In genomic region chr10:115432188-115432819, GRCh38 we compare ENCODE assay signal across 10 cellular contexts.
DNase-seq lines count a peak whose midpoint lies in the region; ATAC-seq and TF ChIP-seq lines count a peak whose summit lies in the region.
"Had no signal": no experiment of that assay in that cellular context is flagged by ENCODE, and none has a peak within 500 bp of the region (broad histone marks: within the 10 kb centered on the region; RNA-seq: fewer than 3 reads in every experiment).

No MANE protein-coding gene starts in this region.

- no peak overlapping the region for H2AFZ ChIP-seq in PC-9

- no peaks in the 10 kb centered on the region for H3F3A ChIP-seq in PC-9 (ENCODE audit: insufficient read depth, low read depth)

- H3K79me2 ChIP-seq in PC-9 (ENCODE audit: low read depth): no peaks in the 10 kb centered on the region

- TF ChIP-seq CTCF in 22Rv1 (IDR thresholded peaks at IDR 0.05) (peak; percentile 87), GM06990 (IDR thresholded peaks at IDR 0.05; ENCODE audit: insufficient read depth, low read length, poor library complexity, severe bottlenecking) (peak; percentile 21), PC-9 (conservative IDR thresholded peaks at IDR 0.05) (peak; percentile 45; the same call in 1 of the 2 replicates), fibroblast of villous mesenchyme (IDR thresholded peaks at IDR 0.05; ENCODE audit: insufficient read depth, low read depth, low read length) (peak; percentile 27)

- no peaks in the 10 kb centered on the region for H3K9me2 ChIP-seq in PC-9 (ENCODE audit: insufficient read depth)

- CTCF ChIA-PET in PC-9 (lab: Charles Lee): interaction anchor here (0.6 kb wide), 1 partner anchor 894 kb away, joined by 4 read pairs; no protein-coding TSS in a partner anchor
- CTCF ChIA-PET in CD4-positive, alpha-beta memory T cell (lab: Charles Lee; ENCODE audit: partially characterized antibody): no interaction called here

- no peak overlapping the region for H3K4me2 ChIP-seq in PC-9

- POLR2A ChIA-PET in PC-9 (lab: Charles Lee; ENCODE audit: unreplicated experiment): no interaction called here
- POLR2A ChIA-PET in CD4-positive, alpha-beta memory T cell (lab: Charles Lee; ENCODE audit: partially characterized antibody): no interaction called here

- ATAC-seq in left colon: no peak

- DNase-seq in GM06990 (ENCODE audit: extremely low read depth, insufficient read length) (no peak), PC-9 (no peak), fibroblast of villous mesenchyme (ENCODE audit: low read depth) (peak; percentile 11), caudate nucleus (lab: John Stamatoyannopoulos, UW) (no peak), left colon (no peak)
- DNase-seq in CD4-positive, alpha-beta memory T cell: no peak
- DNase-seq in activated CD8-positive, alpha-beta memory T cell treated with anti-CD3 and anti-CD28 coated beads, Interleukin-2, amount 50 U/mL, for 48 hours: no peak
- DNase-seq: ovary, tibial artery had no signal

- H3K36me3 Mint-ChIP-seq in CD4-positive, alpha-beta memory T cell: no peaks in the 10 kb centered on the region

- no peaks in the 10 kb centered on the region for H3K4me1 ChIP-seq in PC-9 (replicated peaks; ENCODE audit: insufficient read depth)
- H3K4me1 ChIP-seq in CD4-positive, alpha-beta memory T cell (ENCODE audit: insufficient read depth, low read length): no peaks in the 10 kb centered on the region
- H3K4me1 ChIP-seq: tibial artery had no signal

- H3K4me1 Mint-ChIP-seq in CD4-positive, alpha-beta memory T cell: no peaks in the 10 kb centered on the region

- H3K36me3 ChIP-seq in GM06990 (ENCODE audit: control insufficient read depth, insufficient read depth, low read length) (no peaks in the 10 kb centered on the region), PC-9 (ENCODE audit: low read depth) (no peaks in the 10 kb centered on the region)
- H3K36me3 ChIP-seq in CD4-positive, alpha-beta memory T cell (ENCODE audit: insufficient read depth, low read length): no peaks in the 10 kb centered on the region
- H3K36me3 ChIP-seq: ovary, tibial artery had no signal

- no peak overlapping the region for H3K4me3 ChIP-seq in GM06990 (replicated peaks; ENCODE audit: low read depth, low read length)
- H3K4me3 ChIP-seq in PC-9: no peak overlapping the region
- H3K4me3 ChIP-seq in fibroblast of villous mesenchyme (ENCODE audit: low read depth, low read length): no peak overlapping the region
- H3K4me3 ChIP-seq in CD4-positive, alpha-beta memory T cell (ENCODE audit: low read length in 2 of 2): no peak overlapping the region
- H3K4me3 ChIP-seq: ovary, tibial artery had no signal

- peaks cover 0 to 7% (median 3%) of the 10 kb centered on the region in 8 donors for H3K9me3 Mint-ChIP-seq in CD4-positive, alpha-beta memory T cell

- no peaks in the 10 kb centered on the region for H3K27me3 Mint-ChIP-seq in CD4-positive, alpha-beta memory T cell

- H3K4me3 Mint-ChIP-seq in CD4-positive, alpha-beta memory T cell: no peak overlapping the region

- no peaks in the 10 kb centered on the region for H4K20me1 ChIP-seq in PC-9 (ENCODE audit: insufficient read depth)

- H3K9me3 ChIP-seq in PC-9 (ENCODE audit: insufficient read depth, low read depth): no peaks in the 10 kb centered on the region
- no peaks in the 10 kb centered on the region for H3K9me3 ChIP-seq in CD4-positive, alpha-beta memory T cell (ENCODE audit: control insufficient read depth in 1 of 2, low read length in 2 of 2)
- H3K9me3 ChIP-seq: ovary, tibial artery had no signal

- no peak overlapping the region for H3K27ac Mint-ChIP-seq in CD4-positive, alpha-beta memory T cell

- H3K27me3 ChIP-seq in GM06990 (replicated peaks; ENCODE audit: control insufficient read depth, insufficient read depth, low read length) (no peaks in the 10 kb centered on the region), PC-9 (ENCODE audit: insufficient read depth, low read depth) (no peaks in the 10 kb centered on the region)
- no peaks in the 10 kb centered on the region for H3K27me3 ChIP-seq in CD4-positive, alpha-beta memory T cell (ENCODE audit: insufficient read depth, low read length)
- H3K27me3 ChIP-seq: ovary, tibial artery had no signal

- H3K27ac ChIP-seq in 22Rv1 (no peak overlapping the region), PC-9 (no peak overlapping the region), caudate nucleus (ENCODE audit: low read depth, low read length) (no peak overlapping the region)
- no peak overlapping the region for H3K27ac ChIP-seq in CD4-positive, alpha-beta memory T cell (ENCODE audit: low read depth, low read length)
- H3K27ac ChIP-seq: ovary, tibial artery had no signal

- intact Hi-C loops in PC-9 (cut with micrococcal nuclease; ENCODE audit: unreplicated experiment): no loop called here
- intact Hi-C loops in CD4-positive, alpha-beta memory T cell (cut with micrococcal nuclease): no loop called here
- intact Hi-C loops in left colon (cut with DNase I, micrococcal nuclease): no loop called here

- BruUV-seq in PC-9 (replicated peaks; lab: Mats Ljungman, UMichigan): no TSS peak

Comparison
In these comparisons a context has a peak if more than half of its experiments do, and no peak if none do; other contexts are left out.
1. CTCF ChIP-seq: peak in every context shown above with its lines; median percentile 87 in 22Rv1; 45 in PC-9; 27 in fibroblast of villous mesenchyme; 21 in GM06990.